In genomic region chr6:13495112-13495765, GRCh38 we compare ENCODE assay signal across 33 cellular contexts.
"Had no signal": no experiment of that assay in that cellular context is flagged by ENCODE, and none has a peak within 500 bp of the region (broad histone marks: within the 10 kb centered on the region; RNA-seq: fewer than 3 reads in every experiment).

No MANE protein-coding gene starts in this region.

- H3K9me3 Mint-ChIP-seq: activated T-cell treated with anti-CD3 and anti-CD28 coated beads, Interleukin-2, amount 50 U/mL, for 24 hours; endodermal cell; mesothelial cell of epicardium; stimulated activated memory B cell treated with anti-CD40 and anti-IgM and Interleukin-4, amounts not matched to agents 10 μg/mL and 1 μg/mL and 100 μg/mL, for 72 hours; stimulated activated naive CD8-positive, alpha-beta T cell treated with anti-CD3 and anti-CD28 coated beads, Interleukin-15, amount 100 ng/mL, for 72 hours; T-helper 1 cell treated with Interleukin-12 subunit alpha and Interleukin-12 subunit beta and Interleukin-4 antibody, amounts not matched to agents 30 μg/mL and 1 μg/mL, for 36 hours; type B pancreatic cell had no signal

- H3K36me3 ChIP-seq: neutrophil, pancreas, prostate gland, vagina, WERI-Rb-1 had no signal

- H3K4me1 ChIP-seq: pancreas, prostate gland, vagina had no signal

- H3K4me1 Mint-ChIP-seq: stimulated activated memory B cell treated with anti-CD40 and anti-IgM and Interleukin-4, amounts not matched to agents 10 μg/mL and 1 μg/mL and 100 μg/mL, for 72 hours; stimulated activated naive CD8-positive, alpha-beta T cell treated with anti-CD3 and anti-CD28 coated beads, Interleukin-15, amount 100 ng/mL, for 72 hours had no signal

- ATAC-seq: activated CD4-positive, CD25-positive, alpha-beta regulatory T cell treated with anti-CD3 and anti-CD28 coated beads, Interleukin-2, amount 50 U/mL, for 24 hours; esophagus mucosa; pancreas; stimulated activated memory B cell treated with anti-CD40 and anti-IgM and Interleukin-4, amounts not matched to agents 10 μg/mL and 1 μg/mL and 100 μg/mL, for 72 hours; stimulated activated naive CD8-positive, alpha-beta T cell treated with anti-CD3 and anti-CD28 coated beads, Interleukin-15, amount 100 ng/mL, for 72 hours had no signal

- H3K36me3 Mint-ChIP-seq: mesothelial cell of epicardium; naive B cell; stimulated activated memory B cell treated with anti-CD40 and anti-IgM and Interleukin-4, amounts not matched to agents 10 μg/mL and 1 μg/mL and 100 μg/mL, for 72 hours; type B pancreatic cell had no signal

- H3K4me3 ChIP-seq: pancreas, prostate gland, vagina had no signal

- FAIRE-seq: islet of Langerhans, pancreas, TTC549 had no signal

- H3K27me3 ChIP-seq: neutrophil, pancreas, vagina had no signal

- H3K4me3 Mint-ChIP-seq: activated T-cell treated with anti-CD3 and anti-CD28 coated beads, Interleukin-2, amount 50 U/mL, for 24 hours; endodermal cell; mesothelial cell of epicardium; naive B cell; nephron progenitor cell; stimulated activated memory B cell treated with anti-CD40 and anti-IgM and Interleukin-4, amounts not matched to agents 10 μg/mL and 1 μg/mL and 100 μg/mL, for 72 hours; stimulated activated naive CD8-positive, alpha-beta T cell treated with anti-CD3 and anti-CD28 coated beads, Interleukin-15, amount 100 ng/mL, for 72 hours; T-helper 1 cell treated with Interleukin-12 subunit alpha and Interleukin-12 subunit beta and Interleukin-4 antibody, amounts not matched to agents 30 μg/mL and 1 μg/mL, for 36 hours; type B pancreatic cell had no signal

- H3K27me3 Mint-ChIP-seq: activated T-cell treated with anti-CD3 and anti-CD28 coated beads, Interleukin-2, amount 50 U/mL, for 24 hours; naive B cell; stimulated activated memory B cell treated with anti-CD40 and anti-IgM and Interleukin-4, amounts not matched to agents 10 μg/mL and 1 μg/mL and 100 μg/mL, for 72 hours; stimulated activated naive CD8-positive, alpha-beta T cell treated with anti-CD3 and anti-CD28 coated beads, Interleukin-15, amount 100 ng/mL, for 72 hours; type B pancreatic cell had no signal

- H3K27ac ChIP-seq: neutrophil, pancreas, prostate gland, vagina, WERI-Rb-1 had no signal

- H3K9me3 ChIP-seq: neutrophil, pancreas, prostate gland, vagina had no signal

- DNase-seq: activated CD4-positive, alpha-beta T cell treated with anti-CD3 and anti-CD28 coated beads for 48 hours; activated CD4-positive, alpha-beta T cell treated with anti-CD3 and anti-CD28 coated beads, Interleukin-2, amount 50 U/mL, for 48 hours; activated CD8-positive, alpha-beta memory T cell treated with anti-CD3 and anti-CD28 coated beads for 24 hours; activated CD8-positive, alpha-beta memory T cell treated with anti-CD3 and anti-CD28 coated beads, Interleukin-2, amount 50 U/mL, for 4 hours; activated gamma-delta T cell; activated naive CD4-positive, alpha-beta T cell treated with anti-CD3 and anti-CD28 coated beads, Interleukin-2, amount 50 U/mL, for 16 hours; activated T-cell treated with anti-CD3 and anti-CD28 coated beads, Interleukin-2, amount 50 U/mL, for 24 hours; amniotic stem cell; central memory CD4-positive, alpha-beta T cell; endodermal cell; foreskin fibroblast; naive B cell; nephron progenitor cell; pancreas; stimulated activated CD4-positive, alpha-beta T cell treated with anti-CD3 and anti-CD28 coated beads, Interleukin-12 subunit alpha, Interleukin-12 subunit beta, amount 100 ng/mL, for 4 hours; stimulated activated CD4-positive, alpha-beta T cell treated with anti-CD3 and anti-CD28 coated beads, Interleukin-4, amount 100 ng/mL, for 1 hour; stimulated activated CD8-positive, alpha-beta memory T cell treated with anti-CD3 and anti-CD28 coated beads, Interleukin-4, amount 100 ng/mL, for 48 hours; stimulated activated naive CD8-positive, alpha-beta T cell treated with anti-CD3 and anti-CD28 coated beads, Interleukin-15, amount 100 ng/mL, for 72 hours; substantia nigra; SW 1271; T-helper 9 cell; WERI-Rb-1 had no signal

- H3K27ac Mint-ChIP-seq: activated T-cell treated with anti-CD3 and anti-CD28 coated beads, Interleukin-2, amount 50 U/mL, for 24 hours; endodermal cell; mesothelial cell of epicardium; naive B cell; stimulated activated memory B cell treated with anti-CD40 and anti-IgM and Interleukin-4, amounts not matched to agents 10 μg/mL and 1 μg/mL and 100 μg/mL, for 72 hours; stimulated activated naive CD8-positive, alpha-beta T cell treated with anti-CD3 and anti-CD28 coated beads, Interleukin-15, amount 100 ng/mL, for 72 hours; T-helper 1 cell treated with Interleukin-12 subunit alpha and Interleukin-12 subunit beta and Interleukin-4 antibody, amounts not matched to agents 30 μg/mL and 1 μg/mL, for 36 hours; type B pancreatic cell had no signal
